In the genomic region with DNA sequence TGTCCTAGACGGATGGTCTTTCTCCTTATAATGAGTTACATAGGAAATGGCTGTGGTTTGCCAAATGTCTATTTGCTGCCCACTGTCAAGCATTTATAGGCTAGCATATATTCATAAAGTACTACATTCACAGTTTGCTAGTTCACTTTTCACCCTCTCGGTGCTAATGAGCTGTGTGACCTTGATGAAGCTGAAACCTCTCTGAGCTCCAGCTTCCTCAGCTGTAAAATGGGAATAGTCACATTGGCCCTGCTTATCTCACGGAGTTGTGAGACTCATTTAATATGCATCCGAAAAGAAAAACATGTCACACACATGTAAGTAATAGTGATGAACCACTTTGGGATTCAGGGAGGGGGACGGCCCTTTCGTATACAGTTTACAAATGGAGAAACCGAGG, we compare ENCODE assay signal across 16 cellular contexts. TPM values are rescaled to one million over a fixed set of nuclear protein-coding genes. Genes with fewer than 3 reads are reported as not detected.
DNase-seq lines count a peak whose midpoint lies in the region; ATAC-seq and TF ChIP-seq lines count a peak whose summit lies in the region.
"Had no signal": no experiment of that assay in that cellular context is flagged by ENCODE, and none has a peak within 500 bp of the region (broad histone marks: within the 10 kb centered on the region; RNA-seq: fewer than 3 reads in every experiment).

No MANE protein-coding gene starts in this region.

- intact Hi-C loops in breast epithelium (cut with DNase I; ENCODE audit: low total_unique reads) (no loop called here), mammary epithelial cell (cut with micrococcal nuclease) (no loop called here)

- in situ Hi-C loops in mammary epithelial cell (cut with MboI; ENCODE audit: low sequenced_read_pairs in 2 of 2) (no loop called here), brain microvascular endothelial cell (cut with HindIII; ENCODE audit: low pct_ligation_motif_present, low sequenced_read_pairs) (no loop called here)

- no peak overlapping the region for H2BK120ac ChIP-seq in H9 (ENCODE audit: low read depth, low read length, poor library complexity, severe bottlenecking)

- H3K4me1 ChIP-seq in breast epithelium: no peaks in the 10 kb centered on the region
- H3K4me1 ChIP-seq in mammary epithelial cell (ENCODE audit: insufficient read depth, low read length): no peaks in the 10 kb centered on the region
- peaks cover 11 to 83% (median 55%) of the 10 kb centered on the region in 10 experiments for H3K4me1 ChIP-seq in BLaER1 treated with 17β-estradiol and CSF1 and Interleukin-3, amounts not matched to agents 10 nM and 100 nM
- H3K4me1 ChIP-seq in smooth muscle cell (ENCODE audit: low read depth): peaks cover 21% of the 10 kb centered on the region
- peaks cover 4% of the 10 kb centered on the region; the same call in 1 of the 2 replicates for H3K4me1 ChIP-seq in H9 (ENCODE audit: insufficient read depth, low read length)

- CTCF ChIA-PET in mammary epithelial cell (lab: Charles Lee; ENCODE audit: low non-redundant PET): no interaction called here

- H3K4me2 ChIP-seq in mammary epithelial cell (ENCODE audit: insufficient read depth, low read depth, low read length): no peak overlapping the region
- peak overlapping the region; percentile 10 to 52 (median 39); a peak in 21 of 22 replicates for H3K4me2 ChIP-seq in BLaER1 treated with 17β-estradiol and CSF1 and Interleukin-3, amounts not matched to agents 10 nM and 100 nM
- H3K4me2 ChIP-seq in smooth muscle cell: peak overlapping the region; percentile 73
- no peak overlapping the region for H3K4me2 ChIP-seq in H9 (ENCODE audit: insufficient read depth, insufficient read length, low read length)

- no peak overlapping the region for H3K23ac ChIP-seq in H9 (ENCODE audit: insufficient read length, low read depth, low read length)

- no peak for TF ChIP-seq POLR2A in breast epithelium (IDR thresholded peaks at IDR 0.05)

- DNase-seq in breast epithelium (ENCODE audit: low spot score in 2 of 2): no peak
- no peak for DNase-seq in mammary epithelial cell
- no peak for DNase-seq in brain microvascular endothelial cell
- no peak for DNase-seq in smooth muscle cell (lab: John Stamatoyannopoulos, UW; ENCODE audit: unreplicated experiment)
- no peak for DNase-seq in H9
- DNase-seq: DMS 273 treated with DMSO at 0.1 percent for 48 hours, Kasumi-1, NCI-H1417, NCI-H187 treated with DMSO at 0.1 percent for 48 hours, NCI-H446 treated with DMSO at 0.1 percent for 48 hours, NCI-H748 treated with DMSO at 0.1 percent for 48 hours had no signal

- dilution Hi-C loops in mammary epithelial cell (cut with HindIII; ENCODE audit: low sequenced_read_pairs): no loop called here

- H2BK15ac ChIP-seq in H9 (ENCODE audit: low read depth, low read length): no peak overlapping the region

- no peak overlapping the region for H4K5ac ChIP-seq in H9 (ENCODE audit: insufficient read length, low read depth, low read length)

- no peak overlapping the region for H2BK12ac ChIP-seq in H9 (ENCODE audit: insufficient read length, low read depth, low read length)

- H3F3A ChIP-seq in smooth muscle cell (ENCODE audit: low read depth): no peaks in the 10 kb centered on the region

- H3K23me2 ChIP-seq in H9 (ENCODE audit: insufficient read length, low read depth, low read length, poor library complexity, severe bottlenecking): no peaks in the 10 kb centered on the region

- no peak overlapping the region for H3K56ac ChIP-seq in H9 (ENCODE audit: insufficient read length, low read depth, low read length)

- H3K9me3 ChIP-seq in breast epithelium (no peaks in the 10 kb centered on the region), mammary epithelial cell (replicated peaks; ENCODE audit: insufficient read depth, low read length) (no peaks in the 10 kb centered on the region), smooth muscle cell (replicated peaks; ENCODE audit: low read depth) (no peaks in the 10 kb centered on the region), H9 (ENCODE audit: control insufficient read depth, low read depth, low read length) (no peaks in the 10 kb centered on the region)
- peaks cover 0 to 5% (median 0%) of the 10 kb centered on the region in 11 experiments; a peak in 1 of 22 replicates for H3K9me3 ChIP-seq in BLaER1 treated with 17β-estradiol and CSF1 and Interleukin-3, amounts not matched to agents 10 nM and 100 nM (replicated peaks in 1 of 11)

- no peak overlapping the region for H3K27ac Mint-ChIP-seq in H9

- no peaks in the 10 kb centered on the region for H3K79me1 ChIP-seq in H9 (ENCODE audit: insufficient read depth, low read depth, low read length, poor library complexity, severe bottlenecking)

- H3T11ph ChIP-seq in H9 (ENCODE audit: low read length): no peak overlapping the region

- H3K36me3 Mint-ChIP-seq in H9 (ENCODE audit: insufficient read depth in 1 of 3, low read depth in 3 of 3): no peaks in the 10 kb centered on the region

- H3K79me2 ChIP-seq in mammary epithelial cell (ENCODE audit: insufficient read depth, low read length) (no peaks in the 10 kb centered on the region), smooth muscle cell (ENCODE audit: low read depth) (peaks cover 81% of the 10 kb centered on the region), H9 (ENCODE audit: insufficient read depth, low read length) (no peaks in the 10 kb centered on the region)

- no peak overlapping the region for H2BK5ac ChIP-seq in H9 (ENCODE audit: insufficient read length, low read length)

- H2BK20ac ChIP-seq in H9 (ENCODE audit: low read depth, low read length, poor library complexity, severe bottlenecking): no peak overlapping the region

- H3K14ac ChIP-seq in H9 (ENCODE audit: insufficient read depth, low read length): no peak overlapping the region

- no peak overlapping the region for H3K18ac ChIP-seq in H9 (ENCODE audit: insufficient read length, low read depth, low read length)

- no peak overlapping the region for H4K91ac ChIP-seq in H9 (ENCODE audit: insufficient read length, low read depth, low read length)

- H4K20me1 ChIP-seq in mammary epithelial cell (ENCODE audit: insufficient read depth, low read length) (no peaks in the 10 kb centered on the region), smooth muscle cell (ENCODE audit: low read depth) (peaks cover 23% of the 10 kb centered on the region), H9 (ENCODE audit: control insufficient read depth, insufficient read depth, insufficient read length) (no peaks in the 10 kb centered on the region)
- H4K20me1 ChIP-seq in BLaER1 treated with 17β-estradiol and CSF1 and Interleukin-3, amounts not matched to agents 10 nM and 100 nM: peaks cover 0 to 100% (median 95%) of the 10 kb centered on the region in 11 experiments; a peak in 15 of 22 replicates

- no peak for TF ChIP-seq CTCF in breast epithelium (IDR thresholded peaks at IDR 0.05)
- TF ChIP-seq CTCF in mammary epithelial cell (conservative IDR thresholded peaks at IDR 0.05 in 1 of 2, IDR thresholded peaks at IDR 0.05 in 1 of 2; ENCODE audit: extremely low read depth in 1 of 2, insufficient read depth in 1 of 2, low read depth in 1 of 2, low read length in 2 of 2): no peak
- no peak for TF ChIP-seq CTCF in brain microvascular endothelial cell (IDR thresholded peaks at IDR 0.05; ENCODE audit: low read depth, low read length, missing control alignments)
- no peak for TF ChIP-seq CTCF in smooth muscle cell (IDR thresholded peaks at IDR 0.05; ENCODE audit: borderline replicate concordance, insufficient read depth, poor library complexity, severe bottlenecking)
- no peak for TF ChIP-seq CTCF in H9 (conservative IDR thresholded peaks at IDR 0.05)

- no peak overlapping the region for H3K4me3 ChIP-seq in breast epithelium
- no peak overlapping the region for H3K4me3 ChIP-seq in mammary epithelial cell (replicated peaks in 1 of 3; ENCODE audit: insufficient read depth in 1 of 3, low read depth in 2 of 3, low read length in 3 of 3)
- no peak overlapping the region for H3K4me3 ChIP-seq in BLaER1 treated with 17β-estradiol and CSF1 and Interleukin-3, amounts not matched to agents 10 nM and 100 nM
- H3K4me3 ChIP-seq in brain microvascular endothelial cell (ENCODE audit: low read depth, low read length): no peak overlapping the region
- no peak overlapping the region for H3K4me3 ChIP-seq in smooth muscle cell
- H3K4me3 ChIP-seq: GM12878 had no signal

- peak overlapping the region; percentile 56 to 81 for H3K27ac ChIP-seq in breast epithelium
- no peak overlapping the region for H3K27ac ChIP-seq in mammary epithelial cell (ENCODE audit: insufficient read depth, low read depth, low read length)
- H3K27ac ChIP-seq in BLaER1 treated with 17β-estradiol and CSF1 and Interleukin-3, amounts not matched to agents 10 nM and 100 nM: peak overlapping the region in 5 of 11 experiments; percentile 1 to 49 (median 24); a peak in 7 of 22 replicates
- peak overlapping the region; percentile 49 for H3K27ac ChIP-seq in brain microvascular endothelial cell
- H3K27ac ChIP-seq in smooth muscle cell (ENCODE audit: low read depth): peak overlapping the region; percentile 97
- no peak overlapping the region for H3K27ac ChIP-seq in H9 (ENCODE audit: insufficient read length, low read depth, low read length)
- H3K27ac ChIP-seq: C4-2B had no signal

- no peaks in the 10 kb centered on the region for H3K27me3 Mint-ChIP-seq in H9 (ENCODE audit: low read depth)

- H3K9ac ChIP-seq in mammary epithelial cell (ENCODE audit: insufficient read depth, low read length) (no peak overlapping the region), smooth muscle cell (ENCODE audit: low read depth) (peak overlapping the region; percentile 66), H9 (ENCODE audit: extremely low read depth, insufficient read length, low read length) (no peak overlapping the region)
- H3K9ac ChIP-seq in BLaER1 treated with 17β-estradiol and CSF1 and Interleukin-3, amounts not matched to agents 10 nM and 100 nM: peak overlapping the region in 4 of 11 experiments; percentile 3 to 29 (median 11); a peak in 2 of 22 replicates

- H3K9me3 Mint-ChIP-seq in H9: no peaks in the 10 kb centered on the region

- no peak for ATAC-seq in HG02973 (IDR thresholded peaks at IDR 0.05; ENCODE audit: unreplicated experiment)
- no peak for ATAC-seq in HG03342 (IDR thresholded peaks at IDR 0.05; ENCODE audit: unreplicated experiment)
- ATAC-seq: GM12878 had no signal

- no peak overlapping the region for H4K8ac ChIP-seq in H9 (replicated peaks; ENCODE audit: insufficient read length, low read depth, low read length)

- H3K36me3 ChIP-seq in breast epithelium (no peaks in the 10 kb centered on the region), mammary epithelial cell (ENCODE audit: insufficient read depth, low read length) (no peaks in the 10 kb centered on the region), brain microvascular endothelial cell (replicated peaks) (no peaks in the 10 kb centered on the region), smooth muscle cell (ENCODE audit: low read depth) (no peaks in the 10 kb centered on the region)
- H3K36me3 ChIP-seq in BLaER1 treated with 17β-estradiol and CSF1 and Interleukin-3, amounts not matched to agents 10 nM and 100 nM: peaks cover 0 to 95% (median 76%) of the 10 kb centered on the region in 11 experiments; a peak in 17 of 22 replicates

- H3K4me1 Mint-ChIP-seq in H9: peaks cover 3 to 9% of the 10 kb centered on the region in 2 experiments; a peak in 2 of 4 replicates

- 93% methylated on average over 6 of the region's 7 CpGs for WGBS in mammary epithelial cell (ENCODE audit: low coverage, missing lambda C conversion rate)
- 40% methylated on average over 7 of the region's 7 CpGs for WGBS in smooth muscle cell (ENCODE audit: low lambda C conversion rate)
- WGBS in H9 (ENCODE audit: extremely low coverage, insufficient read length, low lambda C conversion rate): no CpG with 5 or more reads among the region's 7 CpGs

- BruUV-seq in mammary epithelial cell (replicated peaks; lab: Mats Ljungman, UMichigan): no TSS peak

- H2AFZ ChIP-seq in mammary epithelial cell (ENCODE audit: low read depth, low read length) (no peak overlapping the region), smooth muscle cell (ENCODE audit: low read depth) (peak overlapping the region; percentile 61), H9 (ENCODE audit: low read length) (no peak overlapping the region)

- H3K27me3 ChIP-seq in breast epithelium (no peaks in the 10 kb centered on the region), mammary epithelial cell (ENCODE audit: insufficient read depth, low read length) (no peaks in the 10 kb centered on the region), brain microvascular endothelial cell (replicated peaks) (no peaks in the 10 kb centered on the region), smooth muscle cell (ENCODE audit: low read depth) (no peaks in the 10 kb centered on the region), H9 (ENCODE audit: insufficient read depth, low read length) (no peaks in the 10 kb centered on the region)
- H3K27me3 ChIP-seq in BLaER1 treated with 17β-estradiol and CSF1 and Interleukin-3, amounts not matched to agents 10 nM and 100 nM: no peaks in the 10 kb centered on the region

- H3K4me3 Mint-ChIP-seq in H9: no peak overlapping the region

- H2AK5ac ChIP-seq in H9 (ENCODE audit: insufficient read length, low read length): no peak overlapping the region

- H3K4ac ChIP-seq in H9 (ENCODE audit: low read depth, low read length): no peak overlapping the region

RNA-seq across cellular contexts. Expression of a gene that starts 17.0 kb away (rescaled TPM):
- 10 to 100 TPM; 20.6 to 34.0 (median 23.6) TPM for total RNA-seq in breast epithelium
- total RNA-seq in mammary epithelial cell: 1 to 10 TPM; 4.3 to 7.2 TPM
- 2.3 TPM for polyA plus RNA-seq in mammary epithelial cell
- polyA minus RNA-seq in mammary epithelial cell: 14.0 TPM
- total RNA-seq in smooth muscle cell: 16.2 and 20.6 TPM in 2 replicates
- 25.4 and 29.1 TPM in 2 replicates for polyA plus RNA-seq in smooth muscle cell
- 1.3 TPM in 2 replicates for total RNA-seq in H9 (2021)

RNA-seq across cellular contexts. Expression of a gene that starts 57.4 kb away (rescaled TPM):
- 10 to 100 TPM; 21.1 to 30.2 (median 21.9) TPM for total RNA-seq in breast epithelium
- total RNA-seq in mammary epithelial cell: 10 to 100 TPM; 14.3 to 18.8 TPM
- 4.8 TPM for polyA plus RNA-seq in mammary epithelial cell
- 25.9 TPM for polyA minus RNA-seq in mammary epithelial cell
- 22.5 and 23.1 TPM in 2 replicates for total RNA-seq in smooth muscle cell
- polyA plus RNA-seq in smooth muscle cell: 9.4 and 11.1 TPM in 2 replicates
- 18.3 TPM in 2 replicates for total RNA-seq in H9 (2021)

Comparison
In these comparisons a context has a peak if more than half of its experiments do, and no peak if none do; other contexts are left out.
1. H3K27ac ChIP-seq: peak in breast epithelium (2 of 2), brain microvascular endothelial cell (single experiment) and smooth muscle cell (single experiment); none in mammary epithelial cell (single experiment) and H9 (single experiment).
2. H3K4me2 ChIP-seq: peak in BLaER1 treated with 17β-estradiol and CSF1 and Interleukin-3, amounts not matched to agents 10 nM and 100 nM (11 of 11) and smooth muscle cell (single experiment); none in mammary epithelial cell (single experiment) and H9 (single experiment).